In genomic region chr10:78567680-78568453, GRCh38 we compare ENCODE assay signal across 16 cellular contexts.
DNase-seq lines count a peak whose midpoint lies in the region; ATAC-seq and TF ChIP-seq lines count a peak whose summit lies in the region.
"Had no signal": no experiment of that assay in that cellular context is flagged by ENCODE, and none has a peak within 500 bp of the region (broad histone marks: within the 10 kb centered on the region; RNA-seq: fewer than 3 reads in every experiment).

No MANE protein-coding gene starts in this region.

- H3K27ac ChIP-seq in hepatocyte (peak overlapping the region; percentile 89), vagina (peak overlapping the region; percentile 65)

- no peak for ATAC-seq in HG02588 (IDR thresholded peaks at IDR 0.05; ENCODE audit: unreplicated experiment)
- ATAC-seq: sciatic nerve; stimulated activated memory B cell treated with anti-CD40 and anti-IgM and Interleukin-4, amounts not matched to agents 10 μg/mL and 1 μg/mL and 100 μg/mL, for 72 hours had no signal

- intact Hi-C loops in vagina (cut with DNase I) = no loop called here

- H3K9me3 ChIP-seq in hepatocyte (ENCODE audit: low read depth) (no peaks in the 10 kb centered on the region), vagina (no peaks in the 10 kb centered on the region)

- no peak for TF ChIP-seq POLR2A in vagina (IDR thresholded peaks at IDR 0.05)

- H2AFZ ChIP-seq in hepatocyte = peak overlapping the region; percentile 16

- H3K27me3 ChIP-seq in hepatocyte (no peaks in the 10 kb centered on the region), vagina (no peaks in the 10 kb centered on the region)

- 51% methylated on average over 10 of the region's 10 CpGs for WGBS in hepatocyte (ENCODE audit: low lambda C conversion rate, missing lambda C conversion rate)

- H4K20me1 ChIP-seq in hepatocyte (ENCODE audit: insufficient read depth, poor library complexity, severe bottlenecking) = no peaks in the 10 kb centered on the region

- no peak for TF ChIP-seq CTCF in hepatocyte (IDR thresholded peaks at IDR 0.05; ENCODE audit: poor library complexity)
- no peak for TF ChIP-seq CTCF in vagina (IDR thresholded peaks at IDR 0.05)

- no peaks in the 10 kb centered on the region for H3K9me2 ChIP-seq in hepatocyte (replicated peaks; ENCODE audit: insufficient read depth)

- no peaks in the 10 kb centered on the region for H3K79me2 ChIP-seq in hepatocyte

- no peaks in the 10 kb centered on the region for H3K36me3 ChIP-seq in hepatocyte (replicated peaks; ENCODE audit: insufficient read depth, low read depth)
- no peaks in the 10 kb centered on the region for H3K36me3 ChIP-seq in vagina

- DNase-seq in NOMO-1 (lab: John Stamatoyannopoulos, UW; ENCODE audit: unreplicated experiment in 2 of 2) (peak; percentile 15 to 34), NOMO-1 treated with dmso at 0.1 percent for 144 hours (lab: John Stamatoyannopoulos, UW; ENCODE audit: unreplicated experiment) (no peak), NCI-H510A treated with DMSO at 0.1 percent for 48 hours (lab: John Stamatoyannopoulos, UW) (peak; percentile 77), hepatocyte (ENCODE audit: low spot score) (peak; percentile 33), vagina (ENCODE audit: extremely low spot score in 2 of 2) (no peak), C1 segment of cervical spinal cord (lab: John Stamatoyannopoulos, UW) (no peak)
- DNase-seq in activated CD4-positive, alpha-beta T cell treated with anti-CD3 and anti-CD28 coated beads for 4 hours = no peak
- DNase-seq: ACHN; activated naive CD4-positive, alpha-beta T cell treated with anti-CD3 and anti-CD28 coated beads for 36 hours; effector CD8-positive, alpha-beta T cell; H9; NCI-H1436 had no signal

- no peak overlapping the region for H3K4me3 ChIP-seq in hepatocyte
- no peak overlapping the region for H3K4me3 ChIP-seq in vagina
- H3K4me3 ChIP-seq: lung had no signal

- H3K4me2 ChIP-seq in hepatocyte = peak overlapping the region; percentile 32

- peaks cover 55% of the 10 kb centered on the region for H3K4me1 ChIP-seq in hepatocyte (ENCODE audit: insufficient read depth)
- peaks cover 55% of the 10 kb centered on the region for H3K4me1 ChIP-seq in vagina

Comparison
In these comparisons a context has a peak if more than half of its experiments do, and no peak if none do; other contexts are left out.
1. DNase-seq: peak in NOMO-1 (2 of 2), NCI-H510A treated with DMSO at 0.1 percent for 48 hours (single experiment) and hepatocyte (single experiment); none in NOMO-1 treated with dmso at 0.1 percent for 144 hours (single experiment), vagina (0 of 2), C1 segment of cervical spinal cord (0 of 14) and activated CD4-positive, alpha-beta T cell treated with anti-CD3 and anti-CD28 coated beads for 4 hours (0 of 2).